ENCODE assay signal across 19 cellular contexts in the genomic region with DNA sequence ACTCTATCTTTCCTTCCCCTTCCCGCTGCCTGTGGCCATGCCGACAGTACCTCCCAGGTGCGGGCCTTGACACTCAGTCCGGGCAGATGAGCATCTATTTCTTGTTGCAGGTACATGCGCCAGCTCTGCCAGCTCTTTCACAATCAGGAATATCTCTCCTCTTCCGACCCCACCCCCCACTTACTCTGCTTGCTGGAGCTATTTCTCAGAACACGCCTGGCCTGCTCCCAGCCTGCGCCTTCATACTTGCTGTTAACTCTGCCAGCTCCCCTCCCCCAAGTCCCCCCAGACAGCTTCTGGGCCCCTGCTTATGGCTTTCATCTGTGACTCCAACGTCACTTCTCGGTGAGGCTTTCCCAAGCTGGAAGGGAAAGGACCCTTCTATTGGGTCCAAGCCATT. TPM values are rescaled to one million over a fixed set of nuclear protein-coding genes. Genes with fewer than 3 reads are reported as not detected.
DNase-seq lines count a peak whose midpoint lies in the region; ATAC-seq, FAIRE-seq and TF ChIP-seq lines count a peak whose summit lies in the region.
"Had no signal": no experiment of that assay in that cellular context is flagged by ENCODE, and none has a peak within 500 bp of the region (broad histone marks: within the 10 kb centered on the region; RNA-seq: fewer than 3 reads in every experiment).

No MANE protein-coding gene starts in this region.

- H2AFZ ChIP-seq in mammary epithelial cell (ENCODE audit: low read depth, low read length) (no peak overlapping the region), HepG2 (ENCODE audit: low read length) (no peak overlapping the region)

- POLR2A ChIA-PET in MCF 10A (lab: Yijun Ruan, JAX) = interaction anchor here (0.8 to 3.7 kb wide), 10 partner anchors 8 to 96 kb away, joined by 3 to 24 read pairs (median 4); a partner anchor contains a TSS
- POLR2A ChIA-PET in HepG2 (lab: Yijun Ruan, JAX) = interaction anchor here (0.9 kb wide), 1 partner anchor 15 kb away, joined by 3 read pairs; no protein-coding TSS in a partner anchor

- H3K27me3 ChIP-seq in mammary epithelial cell (ENCODE audit: insufficient read depth, low read length) = no peaks in the 10 kb centered on the region
- H3K27me3 ChIP-seq in HepG2 (ENCODE audit: control insufficient read depth in 1 of 2, insufficient read depth in 2 of 2, low read length in 2 of 2) = peaks cover 0 to 31% of the 10 kb centered on the region in 2 experiments; a peak in 2 of 5 replicates

- WGBS in mammary epithelial cell (ENCODE audit: low coverage, missing lambda C conversion rate) = 15% methylated on average over 10 of the region's 10 CpGs
- 18% methylated on average over 10 of the region's 10 CpGs for WGBS in HepG2 (ENCODE audit: low lambda C conversion rate)

- intact Hi-C loops in MCF 10A (cut with micrococcal nuclease) = no loop called here
- intact Hi-C loops in mammary epithelial cell (cut with micrococcal nuclease) = no loop called here
- intact Hi-C loops in HepG2 (cut with micrococcal nuclease; ENCODE audit: unreplicated experiment) = no loop called here
- intact Hi-C loops in posterior vena cava (cut with DNase I) = no loop called here

- no peak for FAIRE-seq in HepG2 (lab: Jason Lieb, UNC)
- FAIRE-seq: A549, G401.6, GM12878 had no signal

- H3K9me3 ChIP-seq in mammary epithelial cell (replicated peaks; ENCODE audit: insufficient read depth, low read length) (no peaks in the 10 kb centered on the region), HepG2 (ENCODE audit: low read length) (no peaks in the 10 kb centered on the region)
- H3K9me3 ChIP-seq: A549, HAP-1 had no signal

- no peak for TF ChIP-seq EP300 in HepG2 (IDR thresholded peaks at IDR 0.05; ENCODE audit: low read depth in 2 of 2, low read length in 2 of 2)
- TF ChIP-seq EP300 in HepG2 (CRISPR knock-in tag; IDR thresholded peaks at IDR 0.05; ENCODE audit: borderline replicate concordance) = no peak

- BruUV-seq in MCF 10A (replicated peaks; lab: Mats Ljungman, UMichigan) (no TSS peak), mammary epithelial cell (replicated peaks; lab: Mats Ljungman, UMichigan) (no TSS peak), HepG2 (replicated peaks; lab: Mats Ljungman, UMichigan) (no TSS peak)

- CTCF ChIA-PET in MCF 10A (lab: Yijun Ruan, JAX) (interaction anchor here (0.5 to 2.4 kb wide), 10 partner anchors 9 to 658 kb away, joined by 3 to 13 read pairs (median 4); a partner anchor contains a TSS), mammary epithelial cell (lab: Charles Lee; ENCODE audit: low non-redundant PET) (interaction anchor here (0.5 to 0.6 kb wide), 2 partner anchors 92 to 471 kb away, joined by 4 to 8 read pairs; no protein-coding TSS in a partner anchor), HepG2 (lab: Yijun Ruan, JAX; ENCODE audit: low intra/inter-chr PET ratio, low total read pairs) (no interaction called here)

- H3K27ac Mint-ChIP-seq in MCF 10A (ENCODE audit: low read depth, unreplicated experiment) (no peak overlapping the region), brain (peak overlapping the region in 4 of 5 experiments; percentile 80 to 95 (median 90))

- dilution Hi-C loops in mammary epithelial cell (cut with HindIII; ENCODE audit: low sequenced_read_pairs) = no loop called here

- H3K27me3 Mint-ChIP-seq in MCF 10A (ENCODE audit: insufficient read depth, unreplicated experiment) (no peaks in the 10 kb centered on the region), brain (peaks cover 2% of the 10 kb centered on the region)

- in situ Hi-C loops in mammary epithelial cell (cut with MboI; ENCODE audit: low sequenced_read_pairs in 2 of 2) = no loop called here
- in situ Hi-C loops in HepG2 (cut with HindIII; ENCODE audit: extremely low pct_ligation_motif_present, low pct_unique_long_range_greater_than_20kb) = no loop called here

- H3K4me3 Mint-ChIP-seq in MCF 10A (ENCODE audit: unreplicated experiment) (no peak overlapping the region), brain (peak overlapping the region in 1 of 5 experiments; percentile 26)

- H3K4me1 Mint-ChIP-seq in MCF 10A (ENCODE audit: insufficient read depth, unreplicated experiment) (peaks cover 13% of the 10 kb centered on the region), brain (peaks cover 70% of the 10 kb centered on the region)

- no peak for TF ChIP-seq RAD21 in HepG2 (CRISPR knock-in tag; IDR thresholded peaks at IDR 0.05)

- no peaks in the 10 kb centered on the region for H3K79me2 ChIP-seq in mammary epithelial cell (ENCODE audit: insufficient read depth, low read length)
- no peaks in the 10 kb centered on the region for H3K79me2 ChIP-seq in HepG2 (ENCODE audit: insufficient read depth, low read length)

- ATAC-seq in HepG2 = no peak
- no peak for ATAC-seq in HG02852 (IDR thresholded peaks at IDR 0.05; ENCODE audit: unreplicated experiment)
- ATAC-seq: A549, GM12878 had no signal

- DNase-seq in MCF 10A (ENCODE audit: unreplicated experiment) = peak; percentile 49
- no peak for DNase-seq in mammary epithelial cell
- no peak for DNase-seq in HepG2 (ENCODE audit: low spot score)
- DNase-seq in posterior vena cava (ENCODE audit: low spot score) = peak; percentile 77
- DNase-seq in substantia nigra (lab: John Stamatoyannopoulos, UW) = no peak
- DNase-seq in NOMO-1 treated with DMSO at 0.1 percent for 48 hours (lab: John Stamatoyannopoulos, UW; ENCODE audit: unreplicated experiment) = no peak
- DNase-seq: DND-41, KG1, NCI-H1092, NCI-H146, NCI-H2081, NCI-H226, NCI-H526 had no signal

- no peak overlapping the region for H3K4me3 ChIP-seq in mammary epithelial cell (replicated peaks in 1 of 3; ENCODE audit: insufficient read depth in 1 of 3, low read depth in 2 of 3, low read length in 3 of 3)
- no peak overlapping the region for H3K4me3 ChIP-seq in HepG2 (replicated peaks in 1 of 3; ENCODE audit: insufficient read depth in 1 of 3, low read depth in 2 of 3, low read length in 3 of 3)
- H3K4me3 ChIP-seq: A549, GM12878, HAP-1 had no signal

- H3K4me1 ChIP-seq in mammary epithelial cell (ENCODE audit: insufficient read depth, low read length) (no peaks in the 10 kb centered on the region), HepG2 (ENCODE audit: insufficient read depth, low read length) (0 out of 2 replicates have a peak, but pooled peaks cover 6% of the 10 kb centered on the region)
- H3K4me1 ChIP-seq: A549, HAP-1 had no signal

- no peak overlapping the region for H3K27ac ChIP-seq in mammary epithelial cell (ENCODE audit: insufficient read depth, low read depth, low read length)
- H3K27ac ChIP-seq in HepG2 (ENCODE audit: extremely low read length, insufficient read depth, low read length) = no peak overlapping the region
- no peak overlapping the region for H3K27ac ChIP-seq in substantia nigra (ENCODE audit: low read depth, low read length, poor library complexity, severe bottlenecking)
- H3K27ac ChIP-seq: A549 had no signal

- H3K4me2 ChIP-seq in mammary epithelial cell (ENCODE audit: insufficient read depth, low read depth, low read length) = no peak overlapping the region
- no peak overlapping the region for H3K4me2 ChIP-seq in HepG2 (ENCODE audit: low read depth, low read length)
- H3K4me2 ChIP-seq: A549 had no signal

- H3K36me3 Mint-ChIP-seq in MCF 10A (ENCODE audit: insufficient read depth, unreplicated experiment) (peaks cover 6% of the 10 kb centered on the region), brain (no peaks in the 10 kb centered on the region)

- no peak for TF ChIP-seq POLR2A in HepG2 (IDR thresholded peaks at IDR 0.05; ENCODE audit: insufficient read depth in 1 of 2, low read depth in 2 of 2, low read length in 2 of 2)

- H4K20me1 ChIP-seq in mammary epithelial cell (ENCODE audit: insufficient read depth, low read length) (no peaks in the 10 kb centered on the region), HepG2 (ENCODE audit: insufficient read depth, low read length) (no peaks in the 10 kb centered on the region)

- H3K9me3 Mint-ChIP-seq in MCF 10A (ENCODE audit: unreplicated experiment) (no peaks in the 10 kb centered on the region), brain (peaks cover 0 to 3% (median 0%) of the 10 kb centered on the region in 5 experiments)

- TF ChIP-seq CTCF in MCF 10A (IDR thresholded peaks at IDR 0.05; ENCODE audit: unreplicated experiment) (no peak), mammary epithelial cell (conservative IDR thresholded peaks at IDR 0.05 in 1 of 2, IDR thresholded peaks at IDR 0.05 in 1 of 2; ENCODE audit: extremely low read depth in 1 of 2, insufficient read depth in 1 of 2, low read depth in 1 of 2, low read length in 2 of 2) (no peak), brain (conservative IDR thresholded peaks at IDR 0.05) (no peak), HepG2 (CRISPR knock-in tag; IDR thresholded peaks at IDR 0.05) (no peak)

- H3K36me3 ChIP-seq in mammary epithelial cell (ENCODE audit: insufficient read depth, low read length) = no peaks in the 10 kb centered on the region
- H3K36me3 ChIP-seq in HepG2 (replicated peaks in 1 of 2; ENCODE audit: control insufficient read depth in 1 of 2, insufficient read depth in 2 of 2, low read length in 2 of 2) = no peaks in the 10 kb centered on the region
- H3K36me3 ChIP-seq: HAP-1 had no signal

- H3K9ac ChIP-seq in mammary epithelial cell (ENCODE audit: insufficient read depth, low read length) = no peak overlapping the region
- no peak overlapping the region for H3K9ac ChIP-seq in HepG2 (ENCODE audit: insufficient read depth, low read depth, low read length)

RNA-seq across cellular contexts. Expression of a gene that starts 15.2 kb away (rescaled TPM):
- total RNA-seq in MCF 10A (2022) (34.5 and 41.2 TPM in 2 replicates), mammary epithelial cell (10 to 100 TPM; 19.0 to 27.8 TPM), HepG2 (2016; rRNA removed; fragmentation: Illumina TruSeq; extraction: Trizol) (60.5 and 62.4 TPM in 2 replicates), posterior vena cava (10 to 100 TPM; 29.6 to 31.3 TPM)
- polyA plus RNA-seq in mammary epithelial cell (14.3 TPM), brain (ENCODE audit: insufficient read depth, low read depth, low replicate concordance) (98.8 TPM), HepG2 (2011; rRNA removed) (26.0 and 28.4 TPM in 2 replicates)
- 4.4 TPM for polyA minus RNA-seq in mammary epithelial cell
- 11.1 and 11.7 TPM in 2 replicates for total RNA-seq in HepG2 (2016; cell fraction: cytosol; rRNA removed; fragmentation: Illumina TruSeq; extraction: Trizol; ENCODE audit: low read depth)
- total RNA-seq in HepG2 (2016; cell fraction: insoluble cytoplasmic fraction; rRNA removed; fragmentation: Illumina TruSeq; extraction: Trizol) = 62.2 and 63.0 TPM in 2 replicates
- total RNA-seq in HepG2 (2016; cell fraction: membrane; rRNA removed; fragmentation: Illumina TruSeq; extraction: Trizol) = 35.0 and 37.6 TPM in 2 replicates
- total RNA-seq in HepG2 (2016; cell fraction: nucleus; rRNA removed; fragmentation: Illumina TruSeq; extraction: Trizol) = 29.3 and 33.3 TPM in 2 replicates
- 28.8 and 31.3 TPM in 2 replicates for polyA plus RNA-seq in HepG2 (2011; cell fraction: cytosol; rRNA removed)
- 9.3 and 9.9 TPM in 2 replicates for polyA plus RNA-seq in HepG2 (2011; cell fraction: nucleus; rRNA removed)
- 40.7 and 43.6 TPM in 2 replicates for polyA plus RNA-seq in HepG2 (2012)
- polyA plus RNA-seq in HepG2 (2016; cell fraction: cytosol; fragmentation: Illumina TruSeq; extraction: Trizol; ENCODE audit: low read depth) = 9.6 and 9.9 TPM in 2 replicates
- polyA plus RNA-seq in HepG2 (2016; cell fraction: insoluble cytoplasmic fraction; fragmentation: Illumina TruSeq; extraction: Trizol; ENCODE audit: low read depth) = 85.1 and 85.2 TPM in 2 replicates
- 27.9 and 30.4 TPM in 2 replicates for polyA plus RNA-seq in HepG2 (2016; cell fraction: membrane; fragmentation: Illumina TruSeq; extraction: Trizol; ENCODE audit: low read depth)
- 55.9 and 56.3 TPM in 2 replicates for polyA plus RNA-seq in HepG2 (2016; cell fraction: nucleus; fragmentation: Illumina TruSeq; extraction: Trizol; ENCODE audit: insufficient read depth, low read depth)
- 7.2 and 10.5 TPM in 2 replicates for polyA minus RNA-seq in HepG2 (2011; rRNA and poly(A)+ RNA removed; ENCODE audit: low replicate concordance)
- polyA minus RNA-seq in HepG2 (2011; cell fraction: cytosol; rRNA and poly(A)+ RNA removed) = 18.7 and 19.4 TPM in 2 replicates
- polyA minus RNA-seq in HepG2 (2011; cell fraction: nucleus; rRNA and poly(A)+ RNA removed) = 8.4 and 9.0 TPM in 2 replicates

Comparison
In these comparisons a context has a peak if more than half of its experiments do, and no peak if none do; other contexts are left out.
1. DNase-seq: peak in MCF 10A (single experiment) and posterior vena cava (single experiment); none in mammary epithelial cell (single experiment), HepG2 (single experiment), substantia nigra (0 of 49) and NOMO-1 treated with DMSO at 0.1 percent for 48 hours (single experiment).